Comparison of ENCODE assay signal across 1 cellular context in the genomic region with DNA sequence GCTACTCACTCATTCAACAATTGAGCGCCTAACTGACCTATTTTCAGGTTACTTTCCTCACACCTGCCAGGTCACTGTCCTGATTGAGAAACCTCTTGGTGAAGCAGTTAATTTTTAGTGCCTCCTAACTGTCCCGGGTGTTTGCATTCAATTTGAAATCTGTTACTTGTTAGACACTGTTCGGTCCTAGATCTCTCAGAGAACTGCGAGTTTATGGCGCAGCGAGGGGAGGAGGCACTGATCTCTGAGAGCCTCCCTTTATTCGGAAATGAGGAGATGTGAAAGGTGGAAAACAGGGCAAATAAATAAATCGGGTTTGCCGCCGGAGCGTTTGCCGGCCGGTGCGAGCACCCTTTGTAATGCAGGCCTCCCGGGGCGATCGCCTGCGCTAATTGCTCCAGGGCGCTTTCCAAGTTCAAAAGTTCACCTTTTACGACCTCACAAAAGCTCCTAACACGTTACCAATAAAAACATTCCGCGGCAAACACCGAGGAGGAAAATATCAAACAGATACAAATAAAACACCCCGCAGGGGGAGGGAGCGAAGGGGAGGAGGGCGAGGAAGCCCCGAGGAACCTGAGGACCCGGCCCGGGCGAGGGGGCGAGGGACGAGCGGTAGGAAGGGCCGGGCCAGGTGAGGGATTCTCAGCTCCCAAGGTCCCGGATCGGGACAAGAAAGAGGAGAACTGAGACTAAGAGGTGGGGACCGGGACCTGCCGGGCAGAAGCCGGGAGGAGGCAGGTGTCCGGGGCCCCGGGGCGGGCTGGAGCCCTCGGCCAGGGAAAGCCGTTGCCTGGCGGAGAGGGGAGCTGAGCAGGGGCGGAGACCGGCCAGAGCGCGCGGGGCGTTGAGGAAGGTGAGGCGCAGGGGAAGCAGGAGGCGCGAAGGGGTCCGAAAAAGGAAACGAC.
TF ChIP-seq lines count a peak whose summit lies in the region.

No MANE protein-coding gene starts in this region.

TF ChIP-seq in neural cell, 6 proteins besides CTCF, POLR2A, EP300 and RAD21 (continued from another document):
- TF ChIP-seq, protein P1, sequence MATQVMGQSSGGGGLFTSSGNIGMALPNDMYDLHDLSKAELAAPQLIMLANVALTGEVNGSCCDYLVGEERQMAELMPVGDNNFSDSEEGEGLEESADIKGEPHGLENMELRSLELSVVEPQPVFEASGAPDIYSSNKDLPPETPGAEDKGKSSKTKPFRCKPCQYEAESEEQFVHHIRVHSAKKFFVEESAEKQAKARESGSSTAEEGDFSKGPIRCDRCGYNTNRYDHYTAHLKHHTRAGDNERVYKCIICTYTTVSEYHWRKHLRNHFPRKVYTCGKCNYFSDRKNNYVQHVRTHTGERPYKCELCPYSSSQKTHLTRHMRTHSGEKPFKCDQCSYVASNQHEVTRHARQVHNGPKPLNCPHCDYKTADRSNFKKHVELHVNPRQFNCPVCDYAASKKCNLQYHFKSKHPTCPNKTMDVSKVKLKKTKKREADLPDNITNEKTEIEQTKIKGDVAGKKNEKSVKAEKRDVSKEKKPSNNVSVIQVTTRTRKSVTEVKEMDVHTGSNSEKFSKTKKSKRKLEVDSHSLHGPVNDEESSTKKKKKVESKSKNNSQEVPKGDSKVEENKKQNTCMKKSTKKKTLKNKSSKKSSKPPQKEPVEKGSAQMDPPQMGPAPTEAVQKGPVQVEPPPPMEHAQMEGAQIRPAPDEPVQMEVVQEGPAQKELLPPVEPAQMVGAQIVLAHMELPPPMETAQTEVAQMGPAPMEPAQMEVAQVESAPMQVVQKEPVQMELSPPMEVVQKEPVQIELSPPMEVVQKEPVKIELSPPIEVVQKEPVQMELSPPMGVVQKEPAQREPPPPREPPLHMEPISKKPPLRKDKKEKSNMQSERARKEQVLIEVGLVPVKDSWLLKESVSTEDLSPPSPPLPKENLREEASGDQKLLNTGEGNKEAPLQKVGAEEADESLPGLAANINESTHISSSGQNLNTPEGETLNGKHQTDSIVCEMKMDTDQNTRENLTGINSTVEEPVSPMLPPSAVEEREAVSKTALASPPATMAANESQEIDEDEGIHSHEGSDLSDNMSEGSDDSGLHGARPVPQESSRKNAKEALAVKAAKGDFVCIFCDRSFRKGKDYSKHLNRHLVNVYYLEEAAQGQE (IDR thresholded peaks at IDR 0.05; ENCODE audit: borderline replicate concordance) = peak; percentile 29
